30 cellular contexts compared by ENCODE assay signal in the genomic region with DNA sequence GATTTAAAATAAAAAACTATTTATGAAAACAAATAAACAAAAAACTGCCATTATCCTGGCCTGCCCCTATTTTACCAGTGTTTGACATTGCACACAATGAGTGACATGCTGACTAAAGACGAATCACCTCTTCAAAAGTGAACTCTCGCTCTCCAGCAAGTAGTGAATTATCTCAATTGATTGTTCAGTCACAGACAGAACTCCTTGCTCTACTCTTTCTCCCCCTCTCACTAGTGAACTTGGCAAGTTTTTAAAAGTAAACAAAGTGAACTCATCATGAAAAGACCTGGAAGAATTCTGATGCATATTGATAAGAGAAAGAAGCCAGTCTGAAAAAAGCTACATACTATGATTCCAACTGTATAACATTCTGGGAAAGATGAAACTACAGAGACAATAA. TPM values are rescaled to one million over a fixed set of nuclear protein-coding genes. Genes with fewer than 3 reads are reported as not detected.
DNase-seq lines count a peak whose midpoint lies in the region; ATAC-seq and TF ChIP-seq lines count a peak whose summit lies in the region.
"Had no signal": no experiment of that assay in that cellular context is flagged by ENCODE, and none has a peak within 500 bp of the region (broad histone marks: within the 10 kb centered on the region; RNA-seq: fewer than 3 reads in every experiment).

No MANE protein-coding gene starts in this region.

- H3K36me3 Mint-ChIP-seq in CD8-positive, alpha-beta T cell, result peaks cover 47% of the 10 kb centered on the region
- H3K36me3 Mint-ChIP-seq in activated T-helper 2 cell treated with anti-CD3 and anti-CD28 coated beads, Interferon-gamma antibody, Interleukin-2, Interleukin-4, amounts not matched to agents 10 μg/mL and 5 μg/mL and 100 μg/mL, durations not matched to agents 14 hours and 24 hours and 36 hours (ENCODE audit: low read depth), result peaks cover 26% of the 10 kb centered on the region

- no peak overlapping the region for H3K27ac ChIP-seq in CD8-positive, alpha-beta T cell (ENCODE audit: low read depth, low read length)
- H3K27ac ChIP-seq: gastroesophageal sphincter, thoracic aorta, vagina, WERI-Rb-1 had no signal

- TF ChIP-seq CTCF in CD8-positive, alpha-beta T cell (IDR thresholded peaks at IDR 0.05), result no peak
- TF ChIP-seq CTCF in epithelial cell of esophagus (IDR thresholded peaks at IDR 0.05; ENCODE audit: insufficient read depth, low read depth, low read length, missing control alignments), result no peak

- peaks cover 18% of the 10 kb centered on the region for H3K36me3 ChIP-seq in CD8-positive, alpha-beta T cell (ENCODE audit: insufficient read depth, low read length)

- POLR2A ChIA-PET in CD8-positive, alpha-beta T cell (lab: Charles Lee), result no interaction called here

- H3K4me1 ChIP-seq in CD8-positive, alpha-beta T cell (ENCODE audit: insufficient read depth, low read length), result no peaks in the 10 kb centered on the region
- H3K4me1 ChIP-seq: vagina had no signal

- peaks cover 12% of the 10 kb centered on the region for H3K4me1 Mint-ChIP-seq in CD8-positive, alpha-beta T cell (ENCODE audit: low read depth)
- peaks cover 10% of the 10 kb centered on the region for H3K4me1 Mint-ChIP-seq in activated T-helper 2 cell treated with anti-CD3 and anti-CD28 coated beads, Interferon-gamma antibody, Interleukin-2, Interleukin-4, amounts not matched to agents 10 μg/mL and 5 μg/mL and 100 μg/mL, durations not matched to agents 14 hours and 24 hours and 36 hours (ENCODE audit: low read depth)

- CTCF ChIA-PET in CD8-positive, alpha-beta T cell (lab: Charles Lee), result interaction anchor here (1.9 to 12.7 kb wide), 2 partner anchors 155 to 321 kb away, joined by 4 to 181 read pairs; no protein-coding TSS in a partner anchor

- H3K4me3 ChIP-seq in CD8-positive, alpha-beta T cell (ENCODE audit: low read depth, low read length), result no peak overlapping the region
- H3K4me3 ChIP-seq in epithelial cell of esophagus (ENCODE audit: low read length), result no peak overlapping the region
- H3K4me3 ChIP-seq: gastroesophageal sphincter, thoracic aorta, vagina had no signal

- no peaks in the 10 kb centered on the region for H3K27me3 ChIP-seq in CD8-positive, alpha-beta T cell (ENCODE audit: insufficient read depth, low read length)
- H3K27me3 ChIP-seq: gastroesophageal sphincter, vagina had no signal

- H3K27ac Mint-ChIP-seq in CD8-positive, alpha-beta T cell, result peak overlapping the region; percentile 28
- H3K27ac Mint-ChIP-seq in activated T-helper 2 cell treated with anti-CD3 and anti-CD28 coated beads, Interferon-gamma antibody, Interleukin-2, Interleukin-4, amounts not matched to agents 10 μg/mL and 5 μg/mL and 100 μg/mL, durations not matched to agents 14 hours and 24 hours and 36 hours, result no peak overlapping the region
- H3K27ac Mint-ChIP-seq: activated CD8-positive, alpha-beta memory T cell treated with anti-CD3 and anti-CD28 coated beads, Interleukin-2, amount 10 ng/mL, durations not matched to agents 7 days and 5 days; activated naive CD4-positive, alpha-beta T cell treated with anti-CD3 and anti-CD28 coated beads, Interleukin-2, amount 10 ng/mL, durations not matched to agents 7 days and 5 days; CD14-positive monocyte; endodermal cell had no signal

- H3K9me3 Mint-ChIP-seq in CD8-positive, alpha-beta T cell, result no peaks in the 10 kb centered on the region
- H3K9me3 Mint-ChIP-seq in activated T-helper 2 cell treated with anti-CD3 and anti-CD28 coated beads, Interferon-gamma antibody, Interleukin-2, Interleukin-4, amounts not matched to agents 10 μg/mL and 5 μg/mL and 100 μg/mL, durations not matched to agents 14 hours and 24 hours and 36 hours, result peaks cover 5% of the 10 kb centered on the region
- H3K9me3 Mint-ChIP-seq: activated naive CD4-positive, alpha-beta T cell treated with anti-CD3 and anti-CD28 coated beads, Interleukin-2, amount 10 ng/mL, durations not matched to agents 7 days and 5 days had no signal

- no peaks in the 10 kb centered on the region for H3K27me3 Mint-ChIP-seq in CD8-positive, alpha-beta T cell (ENCODE audit: low read depth)
- no peaks in the 10 kb centered on the region for H3K27me3 Mint-ChIP-seq in activated T-helper 2 cell treated with anti-CD3 and anti-CD28 coated beads, Interferon-gamma antibody, Interleukin-2, Interleukin-4, amounts not matched to agents 10 μg/mL and 5 μg/mL and 100 μg/mL, durations not matched to agents 14 hours and 24 hours and 36 hours (ENCODE audit: low read depth)
- H3K27me3 Mint-ChIP-seq: activated CD8-positive, alpha-beta memory T cell treated with anti-CD3 and anti-CD28 coated beads, Interleukin-2, amount 10 ng/mL, durations not matched to agents 7 days and 5 days; activated naive CD4-positive, alpha-beta T cell treated with anti-CD3 and anti-CD28 coated beads, Interleukin-2, amount 10 ng/mL, durations not matched to agents 7 days and 5 days had no signal

- no peak overlapping the region for H3K4me3 Mint-ChIP-seq in CD8-positive, alpha-beta T cell
- H3K4me3 Mint-ChIP-seq in activated T-helper 2 cell treated with anti-CD3 and anti-CD28 coated beads, Interferon-gamma antibody, Interleukin-2, Interleukin-4, amounts not matched to agents 10 μg/mL and 5 μg/mL and 100 μg/mL, durations not matched to agents 14 hours and 24 hours and 36 hours (ENCODE audit: low read depth), result no peak overlapping the region
- H3K4me3 Mint-ChIP-seq: activated CD8-positive, alpha-beta memory T cell treated with anti-CD3 and anti-CD28 coated beads, Interleukin-2, amount 10 ng/mL, durations not matched to agents 7 days and 5 days; activated naive CD4-positive, alpha-beta T cell treated with anti-CD3 and anti-CD28 coated beads, Interleukin-2, amount 10 ng/mL, durations not matched to agents 7 days and 5 days; CD14-positive monocyte; endodermal cell had no signal

- H3K9me3 ChIP-seq in CD8-positive, alpha-beta T cell (ENCODE audit: low read length), result no peaks in the 10 kb centered on the region
- H3K9me3 ChIP-seq: gastroesophageal sphincter, thoracic aorta, vagina had no signal

- no peak for DNase-seq in CD8-positive, alpha-beta T cell
- peak; percentile 50 for DNase-seq in ELR (ENCODE audit: low read depth)
- DNase-seq in RKO (ENCODE audit: low spot score), result peak; percentile 84
- peak; percentile 50 for DNase-seq in epithelial cell of esophagus (ENCODE audit: low read depth)
- no peak for DNase-seq in activated T-helper 2 cell treated with anti-CD3 and anti-CD28 coated beads, Interferon-gamma antibody, Interleukin-2, Interleukin-4, amounts not matched to agents 10 μg/mL and 5 μg/mL and 100 μg/mL, durations not matched to agents 14 hours and 24 hours and 36 hours (ENCODE audit: low spot score)
- DNase-seq in SKM-1 (lab: John Stamatoyannopoulos, UW; ENCODE audit: unreplicated experiment), result no peak
- no peak for DNase-seq in middle frontal gyrus (ENCODE audit: extremely low spot score, low spot score)
- DNase-seq: activated CD4-positive, alpha-beta T cell treated with anti-CD3 and anti-CD28 coated beads, Interleukin-2, amount 50 U/mL, for 1 hour; activated CD8-positive, alpha-beta memory T cell treated with anti-CD3 and anti-CD28 coated beads, Interleukin-2, amount 10 ng/mL, durations not matched to agents 7 days and 5 days; activated naive CD4-positive, alpha-beta T cell treated with anti-CD3 and anti-CD28 coated beads, Interleukin-2, amount 10 ng/mL, durations not matched to agents 7 days and 5 days; anterior cingulate cortex; central memory CD4-positive, alpha-beta T cell; endodermal cell; hippocampal formation; KBM-7; mesenchymal stem cell; MM.1S; NCI-H2029 treated with DMSO at 0.1 percent for 48 hours; NCI-H345; NCI-H774; stimulated activated CD4-positive, alpha-beta T cell treated with anti-CD3 and anti-CD28 coated beads, Interleukin-15, amount 100 ng/mL, for 24 hours; stimulated activated naive CD4-positive, alpha-beta T cell treated with Interleukin-2 at 50 U/mL for 16 hours; T-helper 9 cell; WERI-Rb-1 had no signal

- ATAC-seq in CD8-positive, alpha-beta T cell, result no peak
- no peak for ATAC-seq in GM21737 (IDR thresholded peaks at IDR 0.05; ENCODE audit: unreplicated experiment)
- ATAC-seq: activated CD8-positive, alpha-beta memory T cell treated with anti-CD3 and anti-CD28 coated beads, Interleukin-2, amount 10 ng/mL, durations not matched to agents 7 days and 5 days; gastroesophageal sphincter; left lobe of liver had no signal

- intact Hi-C loops in CD8-positive, alpha-beta T cell (cut with DNase I, micrococcal nuclease), result no loop called here
- intact Hi-C loops in activated T-helper 2 cell treated with anti-CD3 and anti-CD28 coated beads, Interferon-gamma antibody, Interleukin-2, Interleukin-4, amounts not matched to agents 10 μg/mL and 5 μg/mL and 100 μg/mL, durations not matched to agents 14 hours and 24 hours and 36 hours (cut with micrococcal nuclease), result no loop called here

RNA-seq across cellular contexts. Expression of gene C1orf52, which starts 4.7 kb away (rescaled TPM):
- 10 to 100 TPM; 70.7 to 74.4 TPM for total RNA-seq in CD8-positive, alpha-beta T cell
- 23.9 and 25.8 TPM in 2 replicates for total RNA-seq in activated T-helper 2 cell treated with anti-CD3 and anti-CD28 coated beads, Interferon-gamma antibody, Interleukin-2, Interleukin-4, amounts not matched to agents 10 μg/mL and 5 μg/mL and 100 μg/mL, durations not matched to agents 14 hours and 24 hours and 36 hours

RNA-seq across cellular contexts. Expression of gene BCL10, which starts 12.3 kb away (rescaled TPM):
- 10 to 100 TPM; 48.2 to 51.7 TPM for total RNA-seq in CD8-positive, alpha-beta T cell
- 24.4 and 27.4 TPM in 2 replicates for total RNA-seq in activated T-helper 2 cell treated with anti-CD3 and anti-CD28 coated beads, Interferon-gamma antibody, Interleukin-2, Interleukin-4, amounts not matched to agents 10 μg/mL and 5 μg/mL and 100 μg/mL, durations not matched to agents 14 hours and 24 hours and 36 hours

Comparison
In these comparisons a context has a peak if more than half of its experiments do, and no peak if none do; other contexts are left out.
1. DNase-seq: peak in ELR (single experiment), RKO (single experiment) and epithelial cell of esophagus (single experiment); none in CD8-positive, alpha-beta T cell (0 of 7), activated T-helper 2 cell treated with anti-CD3 and anti-CD28 coated beads, Interferon-gamma antibody, Interleukin-2, Interleukin-4, amounts not matched to agents 10 μg/mL and 5 μg/mL and 100 μg/mL, durations not matched to agents 14 hours and 24 hours and 36 hours (single experiment), SKM-1 (single experiment) and middle frontal gyrus (single experiment).